In genomic region chr5:7422262-7422661, GRCh38 we compare ENCODE assay signal across 20 cellular contexts. TPM values are rescaled to one million over a fixed set of nuclear protein-coding genes. Genes with fewer than 3 reads are reported as not detected.
DNase-seq lines count a peak whose midpoint lies in the region; ATAC-seq and TF ChIP-seq lines count a peak whose summit lies in the region.
"Had no signal": no experiment of that assay in that cellular context is flagged by ENCODE, and none has a peak within 500 bp of the region (broad histone marks: within the 10 kb centered on the region; RNA-seq: fewer than 3 reads in every experiment).

No MANE protein-coding gene starts in this region.

- no peaks in the 10 kb centered on the region for H3K27me3 Mint-ChIP-seq in GM23338 (ENCODE audit: insufficient read depth, low read depth, poor library complexity)

- peak overlapping the region; percentile 17; the same call in 1 of the 2 replicates for H3K9ac ChIP-seq in iPS-20b (ENCODE audit: low read depth, low read length)
- no peak overlapping the region for H3K9ac ChIP-seq in PC-3 (ENCODE audit: low read length)

- ATAC-seq in GM23338, result peak; percentile 6; the same call in 2 of the 3 replicates
- no peak for ATAC-seq in PC-3
- ATAC-seq: Right ventricle myocardium inferior had no signal

- H3K36me3 ChIP-seq in GM23338 (ENCODE audit: insufficient read depth), result peaks cover 7% of the 10 kb centered on the region; the same call in 1 of the 2 replicates
- peaks cover 17% of the 10 kb centered on the region; the same call in 1 of the 2 replicates for H3K36me3 ChIP-seq in iPS-20b (ENCODE audit: insufficient read depth, low read depth, low read length)
- no peaks in the 10 kb centered on the region for H3K36me3 ChIP-seq in neuron (ENCODE audit: insufficient read depth, low read length)
- no peaks in the 10 kb centered on the region for H3K36me3 ChIP-seq in thyroid gland
- H3K36me3 ChIP-seq in PC-3 (ENCODE audit: low read depth, low read length), result no peaks in the 10 kb centered on the region
- H3K36me3 ChIP-seq: Peyer's patch had no signal

- H3K4me2 ChIP-seq in GM23338 (peak overlapping the region; percentile 70), PC-3 (ENCODE audit: low read length) (no peak overlapping the region)

- peak; percentile 61 for DNase-seq in GM23338 (ENCODE audit: low spot score)
- DNase-seq in astrocyte of the hippocampus (ENCODE audit: low read depth, low spot score), result peak; percentile 69
- DNase-seq in NCI-H226, result no peak
- no peak for DNase-seq in thyroid gland
- no peak for DNase-seq in PC-3
- DNase-seq in AG20443 (ENCODE audit: low spot score), result no peak
- DNase-seq: 8988T; Calu3; CD4-positive, alpha-beta memory T cell; DMS53; H7; NCI-H2029 treated with DMSO at 0.1 percent for 48 hours; NCI-H2171 treated with DMSO at 0.1 percent for 48 hours; NCI-H82; Peyer's patch had no signal

- H3K4me1 ChIP-seq in GM23338 (ENCODE audit: insufficient read depth), result peaks cover 85% of the 10 kb centered on the region
- H3K4me1 ChIP-seq in iPS-20b (ENCODE audit: insufficient read depth, low read length), result peaks cover 66% of the 10 kb centered on the region
- peaks cover 60% of the 10 kb centered on the region for H3K4me1 ChIP-seq in neuron (ENCODE audit: insufficient read depth, low read length)
- no peaks in the 10 kb centered on the region for H3K4me1 ChIP-seq in thyroid gland
- no peaks in the 10 kb centered on the region for H3K4me1 ChIP-seq in PC-3 (ENCODE audit: insufficient read depth, low read length)
- H3K4me1 ChIP-seq: Peyer's patch had no signal

- H3K4me3 ChIP-seq in GM23338 (peak overlapping the region; percentile 33), iPS-20b (ENCODE audit: low read length) (peak overlapping the region; percentile 41; the same call in 1 of the 2 replicates), neuron (ENCODE audit: low read length) (peak overlapping the region; percentile 2), thyroid gland (replicated peaks in 1 of 3) (no peak overlapping the region), PC-3 (ENCODE audit: low read length) (no peak overlapping the region)
- H3K4me3 ChIP-seq: Peyer's patch had no signal

- CTCF ChIA-PET in PC-3 (lab: Charles Lee), result no interaction called here

- no peaks in the 10 kb centered on the region for H3K9me2 ChIP-seq in GM23338 (ENCODE audit: insufficient read depth)
- H3K9me2 ChIP-seq in PC-3 (replicated peaks; ENCODE audit: low read length), result no peaks in the 10 kb centered on the region

- H2AFZ ChIP-seq in GM23338 (no peak overlapping the region), neuron (ENCODE audit: low read depth, low read length) (no peak overlapping the region), PC-3 (ENCODE audit: low read length) (no peak overlapping the region)

- peaks cover 19% of the 10 kb centered on the region for H3F3A ChIP-seq in GM23338 (replicated peaks; ENCODE audit: low read depth)
- H3F3A ChIP-seq in PC-3 (ENCODE audit: low read length, unreplicated experiment), result no peaks in the 10 kb centered on the region

- 62 to 63% methylated on average over 3 of the region's 3 CpGs for WGBS in thyroid gland, 2 donors

- intact Hi-C loops in thyroid gland (cut with DNase I) (no loop called here), PC-3 (cut with micrococcal nuclease) (no loop called here)

- H3K79me2 ChIP-seq in GM23338 (replicated peaks; ENCODE audit: insufficient read depth), result peaks cover 75% of the 10 kb centered on the region
- H3K79me2 ChIP-seq in PC-3 (ENCODE audit: low read length), result no peaks in the 10 kb centered on the region

- peak overlapping the region; percentile 57; the same call in 1 of the 2 replicates for H3K27ac Mint-ChIP-seq in GM23338
- H3K27ac Mint-ChIP-seq: CD4-positive, alpha-beta memory T cell had no signal

- peak overlapping the region; percentile 38; the same call in 1 of the 3 replicates for H3K4me3 Mint-ChIP-seq in GM23338
- H3K4me3 Mint-ChIP-seq: CD4-positive, alpha-beta memory T cell had no signal

- H3K27me3 ChIP-seq in GM23338 (ENCODE audit: insufficient read depth) (no peaks in the 10 kb centered on the region), iPS-20b (ENCODE audit: insufficient read depth, low read length) (no peaks in the 10 kb centered on the region), neuron (ENCODE audit: insufficient read depth, low read length) (no peaks in the 10 kb centered on the region), thyroid gland (no peaks in the 10 kb centered on the region), PC-3 (ENCODE audit: low read length) (peaks cover 8% of the 10 kb centered on the region)
- H3K27me3 ChIP-seq: Peyer's patch had no signal

- TF ChIP-seq CTCF in GM23338 (conservative IDR thresholded peaks at IDR 0.05; ENCODE audit: low read depth in 2 of 2), result no peak
- no peak for TF ChIP-seq CTCF in thyroid gland (IDR thresholded peaks at IDR 0.05)
- TF ChIP-seq CTCF in PC-3 (conservative IDR thresholded peaks at IDR 0.05; ENCODE audit: low read depth, low read length), result no peak

- H3K27ac ChIP-seq in GM23338 (ENCODE audit: low read depth), result peak overlapping the region; percentile 92
- peak overlapping the region; percentile 8 for H3K27ac ChIP-seq in iPS-20b (ENCODE audit: low read length)
- H3K27ac ChIP-seq in thyroid gland, result no peak overlapping the region
- H3K27ac ChIP-seq in PC-3 (ENCODE audit: low read length), result no peak overlapping the region
- H3K27ac ChIP-seq: Peyer's patch had no signal

- H4K20me1 ChIP-seq in GM23338 (replicated peaks; ENCODE audit: insufficient read depth) (no peaks in the 10 kb centered on the region), PC-3 (ENCODE audit: low read length) (no peaks in the 10 kb centered on the region)

- H3K9me3 Mint-ChIP-seq in GM23338, result no peaks in the 10 kb centered on the region

- POLR2A ChIA-PET in PC-3 (lab: Charles Lee; ENCODE audit: unreplicated experiment), result interaction anchor here (0.7 kb wide), 1 partner anchor 22 kb away, joined by 3 read pairs; no protein-coding TSS in a partner anchor

- H3K36me3 Mint-ChIP-seq in GM23338 (ENCODE audit: low read depth), result peaks cover 76% of the 10 kb centered on the region
- H3K36me3 Mint-ChIP-seq: CD4-positive, alpha-beta memory T cell had no signal

- TF ChIP-seq POLR2A in thyroid gland (IDR thresholded peaks at IDR 0.05), result no peak

- H3K4me1 Mint-ChIP-seq in GM23338, result peaks cover 91% of the 10 kb centered on the region

- no peaks in the 10 kb centered on the region for H3K9me3 ChIP-seq in iPS-20b (ENCODE audit: insufficient read depth, low read depth, low read length)
- no peaks in the 10 kb centered on the region for H3K9me3 ChIP-seq in neuron (ENCODE audit: low read length)
- H3K9me3 ChIP-seq in thyroid gland, result no peaks in the 10 kb centered on the region
- no peaks in the 10 kb centered on the region for H3K9me3 ChIP-seq in PC-3 (ENCODE audit: low read length)
- H3K9me3 ChIP-seq: Peyer's patch had no signal

- no TSS peak for BruUV-seq in PC-3 (replicated peaks; lab: Mats Ljungman, UMichigan)

TF ChIP-seq in GM23338, 12 proteins besides CTCF, POLR2A, EP300 and RAD21 (continues in another document):
- TF ChIP-seq EZH2 (IDR thresholded peaks at IDR 0.05; ENCODE audit: low read depth, unreplicated experiment), result no peak
- TF ChIP-seq ZNF331 (CRISPR knock-in tag; IDR thresholded peaks at IDR 0.05; ENCODE audit: low read depth), result no peak
- no peak for TF ChIP-seq JUNB (IDR thresholded peaks at IDR 0.05; ENCODE audit: unreplicated experiment)
- TF ChIP-seq ZNF114 (CRISPR knock-in tag; IDR thresholded peaks at IDR 0.05), result no peak
- no peak for TF ChIP-seq EZH2phosphoT487 (IDR thresholded peaks at IDR 0.05; ENCODE audit: unreplicated experiment)

RNA-seq across cellular contexts. Expression of gene ADCY2, which starts 26.3 kb away (rescaled TPM):
- total RNA-seq in GM23338 (2014; rRNA removed; shearing (Covaris generic)), result 49.3 and 74.9 TPM in 2 replicates
- polyA plus RNA-seq in GM23338 (2016; fragmentation: Nextera tagmentation; extraction: Ambion mirVana), result 20.0 and 23.8 TPM in 2 replicates
- 1 to 10 TPM in 3 of 4 donors, under 1 TPM in 1; 0.34 to 2.7 (median 1.5) TPM for total RNA-seq in thyroid gland
- not detected in 2 replicates for total RNA-seq in PC-3 (2014; rRNA removed)
- total RNA-seq: Calu3; CD4-positive, alpha-beta memory T cell; LHCN-M2 had no signal
- polyA plus RNA-seq: BJ; CD4-positive, alpha-beta memory T cell had no signal

Comparison
In these comparisons a context has a peak if more than half of its experiments do, and no peak if none do; other contexts are left out.
1. DNase-seq: peak in GM23338 (single experiment) and astrocyte of the hippocampus (single experiment); none in NCI-H226 (single experiment), thyroid gland (0 of 2), PC-3 (single experiment) and AG20443 (single experiment).
2. H3K27ac ChIP-seq: peak in GM23338 (single experiment) and iPS-20b (single experiment); none in thyroid gland (0 of 3) and PC-3 (single experiment).
3. H3K4me3 ChIP-seq: peak in GM23338 (single experiment), iPS-20b (single experiment) and neuron (single experiment); none in thyroid gland (0 of 3) and PC-3 (single experiment).
4. RNA of gene ADCY2, which starts 26.3 kb away (total RNA-seq): 49.3 to 74.9 TPM in GM23338; 0.34 to 2.7 TPM in thyroid gland and not detected in PC-3; every median in the first group is over 10 times any median in the second.